In genomic region chr15:50687302-50687902, GRCh38 we compare ENCODE assay signal across 8 cellular contexts. TPM values are rescaled to one million over a fixed set of nuclear protein-coding genes. Genes with fewer than 3 reads are reported as not detected.
DNase-seq lines count a peak whose midpoint lies in the region; ATAC-seq and TF ChIP-seq lines count a peak whose summit lies in the region.

No MANE protein-coding gene starts in this region.

- no peaks in the 10 kb centered on the region for H3K36me3 ChIP-seq in HUES6 (ENCODE audit: control insufficient read depth, insufficient read depth, low read length)

- peak; percentile 10 for ATAC-seq in GM18502 (IDR thresholded peaks at IDR 0.05; ENCODE audit: poor library complexity, unreplicated experiment)
- ATAC-seq in natural killer cell: no peak
- no peak for ATAC-seq in HG03571 (IDR thresholded peaks at IDR 0.05; ENCODE audit: unreplicated experiment)

- H3K9me3 Mint-ChIP-seq in natural killer cell: no peaks in the 10 kb centered on the region

- peak overlapping the region; percentile 99 for H3K4me3 Mint-ChIP-seq in natural killer cell

- peaks cover 7% of the 10 kb centered on the region; the same call in 1 of the 2 replicates for H3K4me1 ChIP-seq in HUES6 (ENCODE audit: control insufficient read depth, insufficient read depth, low read length)

- no peaks in the 10 kb centered on the region for H3K9me3 ChIP-seq in HUES6 (ENCODE audit: control insufficient read depth, insufficient read depth, low read depth, low read length)

- DNase-seq in choroid plexus epithelial cell (ENCODE audit: low read depth) (no peak), natural killer cell (no peak), HT-29 (ENCODE audit: low spot score) (no peak), erythroblast (lab: John Stamatoyannopoulos, UW) (no peak), superior temporal gyrus (ENCODE audit: extremely low spot score) (no peak)

- H3K27ac ChIP-seq in HUES6 (ENCODE audit: low read depth, low read length): peak overlapping the region; percentile 38; the same call in 1 of the 2 replicates

- no peaks in the 10 kb centered on the region for H3K27me3 Mint-ChIP-seq in natural killer cell (ENCODE audit: low read depth in 2 of 2)

- H3K9ac ChIP-seq in HUES6 (ENCODE audit: low read length): peak overlapping the region; percentile 89

- TF ChIP-seq CTCF in choroid plexus epithelial cell (conservative IDR thresholded peaks at IDR 0.05; ENCODE audit: low read depth, low read length) (no peak), natural killer cell (IDR thresholded peaks at IDR 0.05) (no peak)

- H3K4me3 ChIP-seq in HUES6 (ENCODE audit: low read depth, low read length) (peak overlapping the region; percentile 73), choroid plexus epithelial cell (ENCODE audit: low read depth, low read length) (peak overlapping the region; percentile 97)

- peak overlapping the region; percentile 97 for H3K27ac Mint-ChIP-seq in natural killer cell

- no peaks in the 10 kb centered on the region for H3K36me3 Mint-ChIP-seq in natural killer cell

- no peaks in the 10 kb centered on the region for H3K27me3 ChIP-seq in HUES6 (ENCODE audit: control insufficient read depth, insufficient read depth, low read length)

- intact Hi-C loops in natural killer cell (cut with micrococcal nuclease): loop anchor here (5.0 to 10.0 kb wide), 2 partner anchors 65 to 333 kb away; partner anchors contain the start of gene GABPB1

- no peak for TF ChIP-seq POLR2A in erythroblast (IDR thresholded peaks at IDR 0.05; ENCODE audit: low read length)

- H3K4me1 Mint-ChIP-seq in natural killer cell: peaks cover 41 to 49% of the 10 kb centered on the region in 2 donors

RNA-seq across cellular contexts. Expression of gene TRPM7, which starts 0.8 kb away (rescaled TPM):
- total RNA-seq in natural killer cell: 10 to 100 TPM; 41.8 to 54.4 (median 50.9) TPM
- total RNA-seq in HT-29 (2014; rRNA removed; shearing (Covaris generic)): 12.9 and 17.1 TPM in 2 replicates
